17 cellular contexts compared by ENCODE assay signal in the genomic region with DNA sequence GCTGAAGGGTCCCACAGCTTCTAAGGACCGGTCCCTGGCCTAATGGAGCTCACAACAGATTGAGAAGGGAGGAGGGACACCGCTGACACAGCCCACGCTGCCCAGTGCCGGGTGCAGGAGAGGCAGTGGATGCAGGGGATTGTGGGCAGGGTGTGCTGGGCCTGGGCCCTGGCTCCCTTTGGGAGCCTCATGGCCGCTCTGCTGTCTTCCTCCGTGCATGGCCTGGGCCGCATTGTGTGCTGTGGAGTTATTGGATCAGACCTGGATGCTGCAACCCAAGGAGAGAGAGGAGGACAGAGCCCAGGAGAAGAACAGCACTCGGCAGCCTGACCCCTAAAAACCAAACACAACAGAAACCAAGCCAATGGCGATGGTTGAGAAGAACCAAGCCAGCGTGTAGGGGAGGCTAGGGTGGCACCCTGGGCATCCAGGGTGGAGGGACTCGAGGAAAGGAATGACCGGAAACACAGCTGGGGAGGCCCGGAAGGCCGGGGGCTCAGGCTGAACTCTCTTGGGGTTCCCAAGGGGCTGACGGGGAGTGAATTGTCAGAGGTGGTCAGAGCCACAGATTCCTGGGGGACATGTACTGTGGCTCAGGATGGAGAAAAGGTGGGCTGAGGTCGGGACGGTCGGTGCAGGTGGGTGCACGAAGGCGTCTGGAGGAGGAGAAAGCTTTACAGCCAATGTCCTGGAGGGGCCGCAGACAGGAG. TPM values are rescaled to one million over a fixed set of nuclear protein-coding genes. Genes with fewer than 3 reads are reported as not detected.
DNase-seq lines count a peak whose midpoint lies in the region; ATAC-seq and TF ChIP-seq lines count a peak whose summit lies in the region.
"Had no signal": no experiment of that assay in that cellular context is flagged by ENCODE, and none has a peak within 500 bp of the region (broad histone marks: within the 10 kb centered on the region; RNA-seq: fewer than 3 reads in every experiment).

No MANE protein-coding gene starts in this region.

- peaks cover 15% of the 10 kb centered on the region for H3K4me1 Mint-ChIP-seq in activated CD8-positive, alpha-beta memory T cell treated with anti-CD3 and anti-CD28 coated beads, Interleukin-2, amount 10 ng/mL, durations not matched to agents 7 days and 5 days
- H3K4me1 Mint-ChIP-seq in osteocyte (ENCODE audit: unreplicated experiment) (peaks cover 16% of the 10 kb centered on the region), nephron progenitor cell (peaks cover 50% of the 10 kb centered on the region)

- no peak overlapping the region for H3K4me3 Mint-ChIP-seq in activated CD8-positive, alpha-beta memory T cell treated with anti-CD3 and anti-CD28 coated beads, Interleukin-2, amount 10 ng/mL, durations not matched to agents 7 days and 5 days
- H3K4me3 Mint-ChIP-seq in osteocyte (ENCODE audit: unreplicated experiment) (no peak overlapping the region), nephron progenitor cell (no peak overlapping the region)
- H3K4me3 Mint-ChIP-seq: GM23338 had no signal

- ATAC-seq in activated CD8-positive, alpha-beta memory T cell treated with anti-CD3 and anti-CD28 coated beads, Interleukin-2, amount 10 ng/mL, durations not matched to agents 7 days and 5 days = no peak
- no peak for ATAC-seq in esophagus mucosa
- ATAC-seq: GM23338, PC-3 had no signal

- no peak overlapping the region for H3K27ac Mint-ChIP-seq in activated CD8-positive, alpha-beta memory T cell treated with anti-CD3 and anti-CD28 coated beads, Interleukin-2, amount 10 ng/mL, durations not matched to agents 7 days and 5 days
- H3K27ac Mint-ChIP-seq in osteocyte (ENCODE audit: unreplicated experiment) (no peak overlapping the region), nephron progenitor cell (no peak overlapping the region)
- H3K27ac Mint-ChIP-seq: CD4-positive, alpha-beta memory T cell; GM23338 had no signal

- TF ChIP-seq CTCF in osteocyte (IDR thresholded peaks at IDR 0.05) = no peak
- TF ChIP-seq CTCF in nephron progenitor cell (IDR thresholded peaks at IDR 0.05) = no peak

- H3K9me3 Mint-ChIP-seq in activated CD8-positive, alpha-beta memory T cell treated with anti-CD3 and anti-CD28 coated beads, Interleukin-2, amount 10 ng/mL, durations not matched to agents 7 days and 5 days (ENCODE audit: low read depth) = no peaks in the 10 kb centered on the region
- H3K9me3 Mint-ChIP-seq in osteocyte (ENCODE audit: unreplicated experiment) = no peaks in the 10 kb centered on the region
- H3K9me3 Mint-ChIP-seq in nephron progenitor cell = no peaks in the 10 kb centered on the region
- H3K9me3 Mint-ChIP-seq: GM23338 had no signal

- H3K27me3 Mint-ChIP-seq in activated CD8-positive, alpha-beta memory T cell treated with anti-CD3 and anti-CD28 coated beads, Interleukin-2, amount 10 ng/mL, durations not matched to agents 7 days and 5 days = peaks cover 69% of the 10 kb centered on the region
- H3K27me3 Mint-ChIP-seq in osteocyte (ENCODE audit: unreplicated experiment) = peaks cover 21% of the 10 kb centered on the region
- H3K27me3 Mint-ChIP-seq in nephron progenitor cell (ENCODE audit: low read depth, poor library complexity) = peaks cover 19% of the 10 kb centered on the region

- CTCF ChIA-PET in activated CD8-positive, alpha-beta memory T cell treated with anti-CD3 and anti-CD28 coated beads, Interleukin-2, amount 10 ng/mL, durations not matched to agents 7 days and 5 days (lab: Charles Lee) = interaction anchor here (0.9 to 4.2 kb wide), 2 partner anchors 13 to 39 kb away, joined by 5 to 27 read pairs; no protein-coding TSS in a partner anchor

- H3K36me3 Mint-ChIP-seq in activated CD8-positive, alpha-beta memory T cell treated with anti-CD3 and anti-CD28 coated beads, Interleukin-2, amount 10 ng/mL, durations not matched to agents 7 days and 5 days = no peaks in the 10 kb centered on the region
- H3K36me3 Mint-ChIP-seq in osteocyte (ENCODE audit: unreplicated experiment) = no peaks in the 10 kb centered on the region
- H3K36me3 Mint-ChIP-seq in nephron progenitor cell (ENCODE audit: low read depth) = peaks cover 7% of the 10 kb centered on the region
- H3K36me3 Mint-ChIP-seq: CD4-positive, alpha-beta memory T cell had no signal

- DNase-seq in activated CD8-positive, alpha-beta memory T cell treated with anti-CD3 and anti-CD28 coated beads, Interleukin-2, amount 10 ng/mL, durations not matched to agents 7 days and 5 days = peak; percentile 36
- DNase-seq in activated CD8-positive, alpha-beta memory T cell treated with anti-CD3 and anti-CD28 coated beads, Interleukin-2, amount 50 U/mL, for 4 hours = no peak
- DNase-seq in islet precursor cell = peak; percentile 33
- peak; percentile 63 for DNase-seq in osteocyte (ENCODE audit: extremely low spot score, unreplicated experiment)
- no peak for DNase-seq in nephron progenitor cell
- no peak for DNase-seq in MV-4-11 (lab: John Stamatoyannopoulos, UW)
- DNase-seq in COLO829 (ENCODE audit: low spot score) = no peak
- DNase-seq: CD4-positive, alpha-beta memory T cell; GF-D8; KBM-7; NCI-H1417 treated with DMSO at 0.1 percent for 48 hours; NCI-H2029 treated with DMSO at 0.1 percent for 48 hours; NCI-H510A; NCI-H774; PC-3 had no signal

RNA-seq across cellular contexts. Expression of gene ERMARD, which starts 41.0 kb away (rescaled TPM):
- 10 to 100 TPM; 29.3 to 36.7 TPM for total RNA-seq in activated CD8-positive, alpha-beta memory T cell treated with anti-CD3 and anti-CD28 coated beads, Interleukin-2, amount 10 ng/mL, durations not matched to agents 7 days and 5 days
- total RNA-seq in osteocyte (34.6 and 39.9 TPM in 2 replicates), esophagus mucosa (19.6 TPM)

RNA-seq across cellular contexts. Expression of gene DYNLT2, which starts 41.1 kb away (rescaled TPM):
- total RNA-seq in activated CD8-positive, alpha-beta memory T cell treated with anti-CD3 and anti-CD28 coated beads, Interleukin-2, amount 10 ng/mL, durations not matched to agents 7 days and 5 days = 1 to 10 TPM; 2.0 to 3.3 TPM
- total RNA-seq in osteocyte = 1.4 and 3.0 TPM in 2 replicates
- 0.84 TPM for total RNA-seq in esophagus mucosa

Comparison
In these comparisons a context has a peak if more than half of its experiments do, and no peak if none do; other contexts are left out.
1. DNase-seq: peak in activated CD8-positive, alpha-beta memory T cell treated with anti-CD3 and anti-CD28 coated beads, Interleukin-2, amount 10 ng/mL, durations not matched to agents 7 days and 5 days (single experiment), islet precursor cell (single experiment) and osteocyte (single experiment); none in activated CD8-positive, alpha-beta memory T cell treated with anti-CD3 and anti-CD28 coated beads, Interleukin-2, amount 50 U/mL, for 4 hours (single experiment), nephron progenitor cell (single experiment), MV-4-11 (single experiment) and COLO829 (single experiment).